Comparison of ENCODE assay signal across 8 cellular contexts in genomic region chr1:182839209-182840065, GRCh38. TPM values are rescaled to one million over a fixed set of nuclear protein-coding genes. Genes with fewer than 3 reads are reported as not detected.
DNase-seq lines count a peak whose midpoint lies in the region; ATAC-seq and TF ChIP-seq lines count a peak whose summit lies in the region.

Gene DHX9 (plus strand): TSS chr1:182839347. CDS start chr1:182842567, 3,220 bp downstream.

- ATAC-seq in GM21723 (IDR thresholded peaks at IDR 0.05; ENCODE audit: unreplicated experiment) (peak; percentile 81), esophagus mucosa (peak; percentile 97)
- ATAC-seq in activated T-cell treated with anti-CD3 and anti-CD28 coated beads, Interleukin-2, amount 50 U/mL, for 4 hours, result peak; percentile 87 to 88

- peak within 1 kb of the TSS; percentile 98 for H3K4me3 Mint-ChIP-seq in activated T-cell treated with anti-CD3 and anti-CD28 coated beads, Interleukin-2, amount 50 U/mL, for 4 hours

- H3K27me3 Mint-ChIP-seq in activated T-cell treated with anti-CD3 and anti-CD28 coated beads, Interleukin-2, amount 50 U/mL, for 4 hours (ENCODE audit: low read depth), result no peaks in the 10 kb centered on the region

- peak; percentile 68 for DNase-seq in DMS53 treated with DMSO at 0.1 percent for 48 hours (lab: John Stamatoyannopoulos, UW; ENCODE audit: unreplicated experiment)
- DNase-seq in KG1 (lab: John Stamatoyannopoulos, UW), result peak; percentile 96
- DNase-seq in activated T-cell treated with anti-CD3 and anti-CD28 coated beads, Interleukin-2, amount 50 U/mL, for 4 hours, result peak; percentile 96
- DNase-seq in stimulated activated CD8-positive, alpha-beta memory T cell treated with anti-CD3 and anti-CD28 coated beads, Interleukin-7, amount 100 ng/mL, for 4 hours (ENCODE audit: low read depth in 2 of 2), result peak; percentile 83 to 89

- H3K4me3 ChIP-seq in muscle layer of duodenum (ENCODE audit: low read depth in 1 of 2, low read length in 2 of 2), result peak within 1 kb of the TSS; percentile 86 to 97

- peaks cover 42% of the 10 kb centered on the region for H3K4me1 Mint-ChIP-seq in activated T-cell treated with anti-CD3 and anti-CD28 coated beads, Interleukin-2, amount 50 U/mL, for 4 hours (ENCODE audit: low read depth)

- no peaks in the 10 kb centered on the region for H3K9me3 Mint-ChIP-seq in activated T-cell treated with anti-CD3 and anti-CD28 coated beads, Interleukin-2, amount 50 U/mL, for 4 hours

- H3K9me3 ChIP-seq in muscle layer of duodenum (ENCODE audit: control insufficient read depth in 1 of 2, low read length in 2 of 2), result no peaks in the 10 kb centered on the region

- H3K4me1 ChIP-seq in muscle layer of duodenum (ENCODE audit: control insufficient read depth in 1 of 2, insufficient read depth in 2 of 2, low read length in 2 of 2), result peaks cover 0 to 32% of the 10 kb centered on the region in 2 donors

- no peaks in the 10 kb centered on the region for H3K27me3 ChIP-seq in muscle layer of duodenum (ENCODE audit: low read depth, low read length)

- H3K27ac ChIP-seq in muscle layer of duodenum (ENCODE audit: low read length), result peak within 1 kb of the TSS; percentile 77

- H3K36me3 ChIP-seq in muscle layer of duodenum (ENCODE audit: control insufficient read depth in 1 of 2, insufficient read depth in 2 of 2, low read length in 2 of 2), result peaks cover 0 to 7% of the 10 kb centered on the region in 2 donors

- H3K36me3 Mint-ChIP-seq in activated T-cell treated with anti-CD3 and anti-CD28 coated beads, Interleukin-2, amount 50 U/mL, for 4 hours (ENCODE audit: insufficient read depth), result peaks cover 32% of the 10 kb centered on the region

TF ChIP-seq in PFSK-1, 5 proteins besides CTCF, POLR2A, EP300 and RAD21:
- TF ChIP-seq TAF1 (IDR thresholded peaks at IDR 0.05; ENCODE audit: borderline replicate concordance, insufficient read depth, low read length), result peak; percentile 92; the same call in 1 of the 2 replicates
- TF ChIP-seq FOXP2 (optimal IDR thresholded peaks at IDR 0.05; ENCODE audit: borderline replicate concordance, extremely low read depth, extremely low read length, insufficient read depth), result no peak
- TF ChIP-seq REST (IDR thresholded peaks at IDR 0.05; ENCODE audit: insufficient read depth in 1 of 2, low read depth in 2 of 2, low read length in 2 of 2), result peak in 1 of 2 experiments; percentile 56; a peak in 1 of 4 replicates
- TF ChIP-seq POLR2AphosphoS5 (IDR thresholded peaks at IDR 0.05; ENCODE audit: low read depth, low read length), result peak; percentile 98
- no peak for TF ChIP-seq SIN3A (IDR thresholded peaks at IDR 0.05; ENCODE audit: borderline replicate concordance, insufficient read depth, low read length)
TF ChIP-seq in PFSK-1: peak in this region for 3.

RNA-seq across cellular contexts. Expression of gene DHX9, which starts in this region (rescaled TPM):
- 75.4 TPM for polyA plus RNA-seq in PFSK-1 (2012; ENCODE audit: insufficient read length, low read depth)
- total RNA-seq in activated T-cell treated with anti-CD3 and anti-CD28 coated beads, Interleukin-2, amount 50 U/mL, for 4 hours, result 100 to 1,000 TPM; 375 to 402 (median 394) TPM
- 93.7 TPM for total RNA-seq in esophagus mucosa

Comparison
In these comparisons a context has a peak if more than half of its experiments do, and no peak if none do; other contexts are left out.
1. Peak in every context shown above with its lines: DNase-seq, ATAC-seq, H3K4me3 ChIP-seq and H3K27ac ChIP-seq.